In genomic region chr18:62771494-62771893, GRCh38 we compare ENCODE assay signal across 14 cellular contexts. TPM values are rescaled to one million over a fixed set of nuclear protein-coding genes. Genes with fewer than 3 reads are reported as not detected.
DNase-seq lines count a peak whose midpoint lies in the region; ATAC-seq and TF ChIP-seq lines count a peak whose summit lies in the region.
"Had no signal": no experiment of that assay in that cellular context is flagged by ENCODE, and none has a peak within 500 bp of the region (broad histone marks: within the 10 kb centered on the region; RNA-seq: fewer than 3 reads in every experiment).

No MANE protein-coding gene starts in this region.

- peaks cover 15 to 33% (median 26%) of the 10 kb centered on the region in 10 experiments; a peak in 19 of 20 replicates for H3K4me1 ChIP-seq in BLaER1 treated with 17β-estradiol and CSF1 and Interleukin-3, amounts not matched to agents 10 nM and 100 nM

- H3K4me1 Mint-ChIP-seq in activated CD4-positive, alpha-beta memory T cell treated with anti-CD3 and anti-CD28 coated beads, Interleukin-2, amount 10 ng/mL, durations not matched to agents 7 days and 5 days = peaks cover 30% of the 10 kb centered on the region
- H3K4me1 Mint-ChIP-seq in chondrocyte (ENCODE audit: low read depth) = peaks cover 27% of the 10 kb centered on the region

- H3K27me3 Mint-ChIP-seq in activated CD4-positive, alpha-beta memory T cell treated with anti-CD3 and anti-CD28 coated beads, Interleukin-2, amount 10 ng/mL, durations not matched to agents 7 days and 5 days = no peaks in the 10 kb centered on the region
- no peaks in the 10 kb centered on the region for H3K27me3 Mint-ChIP-seq in chondrocyte (ENCODE audit: low read depth)

- TF ChIP-seq CTCF in GM13976 (IDR thresholded peaks at IDR 0.05; ENCODE audit: borderline replicate concordance, control extremely low read depth, extremely low read depth, insufficient read depth, missing control alignments) (no peak), chondrocyte (IDR thresholded peaks at IDR 0.05) (no peak)

- no peaks in the 10 kb centered on the region for H3K27me3 ChIP-seq in BLaER1 treated with 17β-estradiol and CSF1 and Interleukin-3, amounts not matched to agents 10 nM and 100 nM
- H3K27me3 ChIP-seq: body of pancreas, spleen had no signal

- H3K27ac Mint-ChIP-seq in activated CD4-positive, alpha-beta memory T cell treated with anti-CD3 and anti-CD28 coated beads, Interleukin-2, amount 10 ng/mL, durations not matched to agents 7 days and 5 days = peak overlapping the region; percentile 63
- no peak overlapping the region for H3K27ac Mint-ChIP-seq in chondrocyte (ENCODE audit: unreplicated experiment)

- H3K36me3 ChIP-seq in BLaER1 treated with 17β-estradiol and CSF1 and Interleukin-3, amounts not matched to agents 10 nM and 100 nM = peaks cover 0 to 18% (median 4%) of the 10 kb centered on the region in 11 experiments; a peak in 5 of 22 replicates
- H3K36me3 ChIP-seq: spleen had no signal

- H3K4me3 Mint-ChIP-seq in activated CD4-positive, alpha-beta memory T cell treated with anti-CD3 and anti-CD28 coated beads, Interleukin-2, amount 10 ng/mL, durations not matched to agents 7 days and 5 days = no peak overlapping the region
- no peak overlapping the region for H3K4me3 Mint-ChIP-seq in chondrocyte (ENCODE audit: unreplicated experiment)

- no peak overlapping the region for H3K4me3 ChIP-seq in BLaER1 treated with 17β-estradiol and CSF1 and Interleukin-3, amounts not matched to agents 10 nM and 100 nM
- H3K4me3 ChIP-seq: body of pancreas, spleen had no signal

- POLR2A ChIA-PET in activated CD4-positive, alpha-beta memory T cell treated with anti-CD3 and anti-CD28 coated beads, Interleukin-2, amount 10 ng/mL, durations not matched to agents 7 days and 5 days (lab: Charles Lee) = no interaction called here

- peak overlapping the region in 1 of 11 experiments; percentile 18; a peak in 2 of 22 replicates for H3K27ac ChIP-seq in BLaER1 treated with 17β-estradiol and CSF1 and Interleukin-3, amounts not matched to agents 10 nM and 100 nM
- H3K27ac ChIP-seq: body of pancreas, spleen had no signal

- peaks cover 0 to 15% (median 0%) of the 10 kb centered on the region in 11 experiments; a peak in 6 of 22 replicates for H4K20me1 ChIP-seq in BLaER1 treated with 17β-estradiol and CSF1 and Interleukin-3, amounts not matched to agents 10 nM and 100 nM

- H3K9me3 Mint-ChIP-seq in activated CD4-positive, alpha-beta memory T cell treated with anti-CD3 and anti-CD28 coated beads, Interleukin-2, amount 10 ng/mL, durations not matched to agents 7 days and 5 days = no peaks in the 10 kb centered on the region
- H3K9me3 Mint-ChIP-seq in chondrocyte (ENCODE audit: low read depth) = no peaks in the 10 kb centered on the region

- CTCF ChIA-PET in activated CD4-positive, alpha-beta memory T cell treated with anti-CD3 and anti-CD28 coated beads, Interleukin-2, amount 10 ng/mL, durations not matched to agents 7 days and 5 days (lab: Charles Lee) = no interaction called here

- in situ Hi-C loops in GM13976 (cut with MboI; ENCODE audit: low sequenced_read_pairs, unreplicated experiment) = no loop called here

- ATAC-seq in HG02852 (IDR thresholded peaks at IDR 0.05; ENCODE audit: unreplicated experiment) (peak; percentile 85), GM21390 (IDR thresholded peaks at IDR 0.05; ENCODE audit: unreplicated experiment) (no peak)
- ATAC-seq: body of pancreas had no signal

- H3K4me2 ChIP-seq in BLaER1 treated with 17β-estradiol and CSF1 and Interleukin-3, amounts not matched to agents 10 nM and 100 nM = peak overlapping the region; percentile 7 to 51 (median 24); a peak in 15 of 22 replicates

- DNase-seq in GM13976 (ENCODE audit: low spot score) = peak; percentile 34
- no peak for DNase-seq in activated CD4-positive, alpha-beta memory T cell treated with anti-CD3 and anti-CD28 coated beads, Interleukin-2, amount 10 ng/mL, durations not matched to agents 7 days and 5 days
- DNase-seq in retina = no peak
- no peak for DNase-seq in OCI-M2 (lab: John Stamatoyannopoulos, UW; ENCODE audit: unreplicated experiment)
- no peak for DNase-seq in chondrocyte (ENCODE audit: low spot score)
- DNase-seq: activated CD4-positive, CD25-positive, alpha-beta regulatory T cell; body of pancreas; dermis blood vessel endothelial cell; NCI-H187 treated with DMSO at 0.1 percent for 48 hours; NCI-H526; spleen had no signal

- peaks cover 0 to 22% (median 13%) of the 10 kb centered on the region in 11 experiments; a peak in 13 of 22 replicates for H3K9me3 ChIP-seq in BLaER1 treated with 17β-estradiol and CSF1 and Interleukin-3, amounts not matched to agents 10 nM and 100 nM (replicated peaks in 1 of 11)
- H3K9me3 ChIP-seq: body of pancreas, spleen had no signal

- peaks cover 7% of the 10 kb centered on the region for H3K36me3 Mint-ChIP-seq in activated CD4-positive, alpha-beta memory T cell treated with anti-CD3 and anti-CD28 coated beads, Interleukin-2, amount 10 ng/mL, durations not matched to agents 7 days and 5 days (ENCODE audit: low read depth)
- H3K36me3 Mint-ChIP-seq in chondrocyte (ENCODE audit: low read depth) = no peaks in the 10 kb centered on the region

- no peak overlapping the region for H3K9ac ChIP-seq in BLaER1 treated with 17β-estradiol and CSF1 and Interleukin-3, amounts not matched to agents 10 nM and 100 nM

RNA-seq across cellular contexts. Expression of gene PHLPP1, which starts 56.2 kb away (rescaled TPM):
- 1 to 10 TPM; 8.1 to 8.9 TPM for total RNA-seq in activated CD4-positive, alpha-beta memory T cell treated with anti-CD3 and anti-CD28 coated beads, Interleukin-2, amount 10 ng/mL, durations not matched to agents 7 days and 5 days
- 9.3 to 13.2 TPM (median 10.4 TPM) in 3 replicates for total RNA-seq in chondrocyte
